ENCODE assay signal across 8 cellular contexts in the genomic region with DNA sequence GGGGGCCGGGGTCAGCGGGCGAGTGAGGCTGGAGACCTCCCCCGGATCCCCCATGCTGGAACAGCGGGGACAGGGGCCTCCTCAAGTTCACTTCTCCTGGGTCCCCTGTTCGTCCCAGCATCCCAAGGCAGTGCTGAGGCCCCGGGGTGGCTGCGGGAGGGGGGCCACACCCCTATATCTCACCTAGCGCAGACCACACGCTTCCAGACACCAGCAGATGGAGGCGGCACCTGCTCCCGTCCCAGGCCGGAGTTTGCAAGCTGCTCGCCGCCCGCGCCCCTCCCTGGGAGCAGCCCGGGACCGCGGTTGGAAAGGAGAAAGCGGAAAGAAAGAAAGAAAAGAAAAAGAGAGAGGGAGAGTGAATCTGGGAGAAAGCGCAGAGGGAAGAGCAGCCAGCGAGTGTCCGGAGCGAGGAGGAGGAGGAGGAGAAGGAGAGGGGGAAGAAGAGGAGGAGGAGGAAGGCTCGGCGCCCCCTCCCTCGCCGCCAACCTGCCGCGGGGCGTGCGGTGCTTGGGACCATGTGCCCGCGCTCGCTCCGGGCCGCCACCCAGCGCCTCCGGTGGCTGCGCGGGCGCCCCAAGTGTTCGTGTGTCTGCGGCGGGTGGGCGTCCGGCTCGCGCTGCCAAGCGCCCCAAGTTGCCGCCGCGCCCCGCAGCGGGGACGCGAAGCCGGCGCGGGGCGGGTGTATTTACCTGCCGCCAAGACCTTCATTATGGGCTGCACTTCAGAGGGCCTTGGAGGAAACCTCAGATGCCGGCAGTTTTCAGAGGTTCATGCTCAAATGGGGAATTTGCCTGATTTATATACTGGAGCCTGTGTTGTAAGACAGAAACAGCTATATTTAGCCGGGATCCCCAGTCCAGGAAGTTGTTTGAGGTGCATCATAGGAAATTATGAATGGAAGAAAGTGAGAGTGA. TPM values are rescaled to one million over a fixed set of nuclear protein-coding genes. Genes with fewer than 3 reads are reported as not detected.
DNase-seq lines count a peak whose midpoint lies in the region; ATAC-seq and TF ChIP-seq lines count a peak whose summit lies in the region.

A gene (minus strand): TSS at position 775 of the 917 bp plus-strand sequence. CDS start 64 bp downstream, at position 711.

- BruUV-seq in PC-3 (replicated peaks; lab: Mats Ljungman, UMichigan) = no TSS peak

- no peak for TF ChIP-seq POLR2A in heart left ventricle (IDR thresholded peaks at IDR 0.05)

- intact Hi-C loops in PC-3 (cut with micrococcal nuclease) (no loop called here), heart left ventricle (cut with DNase I) (loop anchor here in 2 of 10 donors (5.0 kb wide), 2 partner anchors 34 to 39 kb away; no protein-coding TSS in a partner anchor)

- H3K4me1 ChIP-seq in PC-3 (ENCODE audit: insufficient read depth, low read length) = peaks cover 52% of the 10 kb centered on the region
- peaks cover 0 to 32% (median 12%) of the 10 kb centered on the region in 12 donors for H3K4me1 ChIP-seq in heart left ventricle
- no peaks in the 10 kb centered on the region for H3K4me1 ChIP-seq in rectal smooth muscle tissue (ENCODE audit: control insufficient read depth, insufficient read depth, low read length)

- H3K36me3 ChIP-seq in PC-3 (ENCODE audit: low read depth, low read length) (peaks cover 41% of the 10 kb centered on the region), heart left ventricle (no peaks in the 10 kb centered on the region), rectal smooth muscle tissue (ENCODE audit: control insufficient read depth, insufficient read depth, low read length) (no peaks in the 10 kb centered on the region)

- H2AFZ ChIP-seq in PC-3 (ENCODE audit: low read length) = no peak within 1 kb of the TSS

- H3K79me2 ChIP-seq in PC-3 (ENCODE audit: low read length) = peaks cover 81% of the 10 kb centered on the region

- peak; percentile 6 for ATAC-seq in PC-3
- peak in 1 of 4 donors; percentile 27 for ATAC-seq in heart left ventricle
- ATAC-seq in HG03025 (IDR thresholded peaks at IDR 0.05; ENCODE audit: low FRiP score, unreplicated experiment) = no peak
- no peak for ATAC-seq in GM21360 (IDR thresholded peaks at IDR 0.05; ENCODE audit: unreplicated experiment)

- peak within 1 kb of the TSS; percentile 49 for H3K4me2 ChIP-seq in PC-3 (ENCODE audit: low read length)

- CTCF ChIA-PET in PC-3 (lab: Charles Lee) = no interaction called here

- peak within 1 kb of the TSS; percentile 99 for H3K27ac ChIP-seq in PC-3 (ENCODE audit: low read length)
- H3K27ac ChIP-seq in heart left ventricle = peak within 1 kb of the TSS in 3 of 12 donors; percentile 22 to 64 (median 23)
- no peak within 1 kb of the TSS for H3K27ac ChIP-seq in rectal smooth muscle tissue (ENCODE audit: low read depth, low read length)

- POLR2A ChIA-PET in PC-3 (lab: Charles Lee; ENCODE audit: unreplicated experiment) = interaction anchor here (0.7 kb wide), 1 partner anchor 36 kb away, joined by 8 read pairs; no protein-coding TSS in a partner anchor

- H3K9ac ChIP-seq in PC-3 (ENCODE audit: low read length) (peak within 1 kb of the TSS; percentile 78), rectal smooth muscle tissue (ENCODE audit: low read length) (peak within 1 kb of the TSS; percentile 45)

- no peaks in the 10 kb centered on the region for H3K9me3 ChIP-seq in PC-3 (ENCODE audit: low read length)
- H3K9me3 ChIP-seq in heart left ventricle = no peaks in the 10 kb centered on the region

- DNase-seq in PC-3 (no peak), heart left ventricle (no peak), islet precursor cell (no peak)
- DNase-seq in activated naive CD4-positive, alpha-beta T cell treated with Interleukin-2 at 50 U/mL for 16 hours = peak; percentile 67

- no peak for TF ChIP-seq CTCF in PC-3 (conservative IDR thresholded peaks at IDR 0.05; ENCODE audit: low read depth, low read length)
- TF ChIP-seq CTCF in heart left ventricle (IDR thresholded peaks at IDR 0.05) = peak in 2 of 12 donors; percentile 8 to 16

- H4K20me1 ChIP-seq in PC-3 (ENCODE audit: low read length) = no peaks in the 10 kb centered on the region

- H3F3A ChIP-seq in PC-3 (ENCODE audit: low read length, unreplicated experiment) = peaks cover under 1% of the 10 kb centered on the region

- H3K27me3 ChIP-seq in PC-3 (ENCODE audit: low read length) (no peaks in the 10 kb centered on the region), heart left ventricle (peaks cover 10 to 68% (median 31%) of the 10 kb centered on the region in 9 donors), rectal smooth muscle tissue (ENCODE audit: control insufficient read depth, insufficient read depth, low read length) (peaks cover 11% of the 10 kb centered on the region)

- WGBS in heart left ventricle, 4 donors = 1 to 2% (median 1%) methylated on average over 44 to 65 of the region's 65 CpGs

- H3K4me3 ChIP-seq in GM08714 (ENCODE audit: low read length) = peak within 1 kb of the TSS; percentile 64
- H3K4me3 ChIP-seq in PC-3 (ENCODE audit: low read length) = peak within 1 kb of the TSS; percentile 38; the same call in 1 of the 2 replicates
- peak within 1 kb of the TSS; percentile 0 to 62 (median 45) for H3K4me3 ChIP-seq in heart left ventricle
- H3K4me3 ChIP-seq in rectal smooth muscle tissue (ENCODE audit: low read length) = peak within 1 kb of the TSS; percentile 74

- H3K9me2 ChIP-seq in PC-3 (replicated peaks; ENCODE audit: low read length) = no peaks in the 10 kb centered on the region

RNA-seq across cellular contexts. Expression of the gene that starts here (rescaled TPM):
- total RNA-seq in PC-3 (2014; rRNA removed) (64.1 and 71.6 TPM in 2 replicates), heart left ventricle (10 to 100 TPM in 1 of 9 donors, 1 to 10 TPM in 1, under 1 TPM in 6, not detected in 1; 0.12 to 11.6 (median 0.70) TPM)
- polyA plus RNA-seq in heart left ventricle = under 1 TPM; 0.46 to 0.78 TPM
